ENCODE assay signal across 9 cellular contexts in the genomic region with DNA sequence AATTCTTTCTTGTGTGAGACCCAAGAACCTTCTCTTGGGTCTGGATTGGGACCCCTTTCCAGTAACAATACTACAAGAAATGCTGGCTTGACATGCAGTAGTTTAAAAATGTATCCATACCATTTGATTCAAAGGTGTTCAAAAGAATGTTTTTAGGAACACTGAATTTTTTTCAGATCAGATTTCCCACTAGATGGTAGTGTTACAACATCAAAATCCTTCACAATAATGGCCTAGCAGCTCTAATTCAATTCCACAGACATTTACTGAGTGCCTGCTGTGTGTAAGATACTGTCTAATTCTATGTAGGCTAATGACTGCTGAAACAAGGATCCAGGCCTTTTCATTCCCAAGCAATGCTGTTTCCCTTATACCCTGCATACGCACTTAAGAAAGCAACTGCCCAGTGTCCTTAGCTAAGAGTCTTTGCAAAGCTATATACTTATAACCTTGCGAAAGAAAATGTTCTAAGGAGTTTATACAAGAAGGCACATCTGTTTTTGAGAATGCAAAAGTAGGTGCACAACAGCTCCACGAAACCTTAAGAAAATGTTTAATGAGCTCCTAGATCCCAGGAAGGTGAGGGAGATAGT. TPM values are rescaled to one million over a fixed set of nuclear protein-coding genes. Genes with fewer than 3 reads are reported as not detected.
DNase-seq lines count a peak whose midpoint lies in the region; ATAC-seq, FAIRE-seq and TF ChIP-seq lines count a peak whose summit lies in the region.
"Had no signal": no experiment of that assay in that cellular context is flagged by ENCODE, and none has a peak within 500 bp of the region (broad histone marks: within the 10 kb centered on the region; RNA-seq: fewer than 3 reads in every experiment).

No MANE protein-coding gene starts in this region.

- TF ChIP-seq EP300 in H1 (IDR thresholded peaks at IDR 0.05; ENCODE audit: borderline replicate concordance in 1 of 2, low read depth in 2 of 2, low read length in 2 of 2) = no peak

- H4K5ac ChIP-seq in H1 (ENCODE audit: insufficient read length, low read depth, low read length) = no peak overlapping the region

- H3K56ac ChIP-seq in H1 (replicated peaks; ENCODE audit: insufficient read length, low read depth, low read length) = no peak overlapping the region

- no peak overlapping the region for H3K23ac ChIP-seq in H1 (ENCODE audit: insufficient read length)

- H2BK12ac ChIP-seq in H1 (ENCODE audit: low read depth, low read length) = no peak overlapping the region

- H3K4me3 ChIP-seq in H1 (ENCODE audit: extremely low read depth in 1 of 4, insufficient read depth in 2 of 4, low read depth in 3 of 4, low read length in 4 of 4) = no peak overlapping the region
- H3K4me3 ChIP-seq: left ventricle myocardium inferior had no signal

- no peak overlapping the region for H2BK20ac ChIP-seq in H1 (ENCODE audit: low read length)

- no peak overlapping the region for H2BK5ac ChIP-seq in H1 (ENCODE audit: low read depth, low read length)

- H3K27ac ChIP-seq in H1 (ENCODE audit: low read depth, low read length) = no peak overlapping the region
- H3K27ac ChIP-seq: left ventricle myocardium inferior had no signal

- no peak overlapping the region for H4K91ac ChIP-seq in H1 (replicated peaks; ENCODE audit: insufficient read length, low read length)

- TF ChIP-seq POLR2A in H1 (IDR thresholded peaks at IDR 0.05; ENCODE audit: control extremely low read depth in 1 of 2, low read depth in 2 of 2, low read length in 2 of 2) = no peak

- H3K18ac ChIP-seq in H1 (ENCODE audit: extremely low read depth, low read length) = no peak overlapping the region

- TF ChIP-seq CTCF in H1 (IDR thresholded peaks at IDR 0.05; ENCODE audit: control extremely low read depth in 1 of 3, insufficient read depth in 1 of 3, low read depth in 1 of 3, low read length in 3 of 3) = peak in 2 of 3 experiments; percentile 12 to 35; a peak in 2 of 4 replicates

- CTCF ChIA-PET in H1 (lab: Charles Lee; ENCODE audit: partially characterized antibody) = interaction anchor here (0.6 to 1.5 kb wide), 15 partner anchors 18 to 1074 kb away, joined by 3 to 13 read pairs (median 3); a partner anchor contains a TSS

- H2BK15ac ChIP-seq in H1 (ENCODE audit: low read length) = no peak overlapping the region

- peak; percentile 77 for TF ChIP-seq RAD21 in H1 (IDR thresholded peaks at IDR 0.05 in 1 of 2, conservative IDR thresholded peaks at IDR 0.05 in 1 of 2; ENCODE audit: low read depth in 2 of 2, low read length in 2 of 2)

- no peak overlapping the region for H3K14ac ChIP-seq in H1 (ENCODE audit: insufficient read length)

- POLR2A ChIA-PET in H1 (lab: Charles Lee; ENCODE audit: partially characterized antibody) = interaction anchor here (0.6 to 1.4 kb wide), 2 partner anchors 191 to 1074 kb away, joined by 3 read pairs; a partner anchor contains a TSS

- H3K79me2 ChIP-seq in H1 (ENCODE audit: control insufficient read depth in 1 of 2, insufficient read depth in 2 of 2, low read length in 2 of 2) = no peaks in the 10 kb centered on the region

- 84% methylated on average over 3 of the region's 3 CpGs; no CpG with 5 or more reads in 1 of the 2 experiments for WGBS in H1 (ENCODE audit: extremely low coverage in 1 of 2, insufficient coverage in 1 of 2, insufficient read length in 1 of 2, insufficient replicate concordance in 2 of 2, low coverage in 1 of 2, low lambda C conversion rate in 2 of 2, missing lambda C conversion rate in 1 of 2), 2 experiments

- H3K4me2 ChIP-seq in H1 (ENCODE audit: insufficient read depth in 1 of 2, low read depth in 2 of 2, low read length in 2 of 2) = no peak overlapping the region

- no peak overlapping the region for H2AK5ac ChIP-seq in H1 (ENCODE audit: low read depth, low read length)

- H3K9ac ChIP-seq in H1 (replicated peaks in 1 of 4; ENCODE audit: extremely low read depth in 1 of 4, low read depth in 3 of 4, low read length in 3 of 4) = no peak overlapping the region

- no peaks in the 10 kb centered on the region for H3K27me3 ChIP-seq in H1 (replicated peaks in 1 of 4; ENCODE audit: control insufficient read depth in 3 of 4, extremely low read depth in 1 of 4, insufficient read depth in 3 of 4, low read length in 3 of 4)

- DNase-seq in HuH-7 (ENCODE audit: low spot score) = peak; percentile 33
- peak; percentile 17 to 44 for DNase-seq in NCI-H526 (lab: John Stamatoyannopoulos, UW)
- no peak for DNase-seq in H1 (ENCODE audit: low read depth in 1 of 2, low spot score in 2 of 2)
- DNase-seq in retina = peak; percentile 49
- DNase-seq in activated CD4-positive, CD25-positive, alpha-beta regulatory T cell (lab: John Stamatoyannopoulos, UW) = no peak
- DNase-seq: activated naive CD8-positive, alpha-beta T cell treated with anti-CD3 and anti-CD28 coated beads, Interleukin-2, amount 50 U/mL, for 24 hours; left ventricle myocardium inferior had no signal

- no peaks in the 10 kb centered on the region for H3K4me1 ChIP-seq in H1 (replicated peaks in 1 of 4; ENCODE audit: control insufficient read depth in 3 of 4, insufficient read depth in 4 of 4, low read length in 3 of 4)
- H3K4me1 ChIP-seq: left ventricle myocardium inferior had no signal

- H4K8ac ChIP-seq in H1 (ENCODE audit: extremely low read depth, insufficient read depth, low read length) = no peak overlapping the region

- no peak overlapping the region for H2BK120ac ChIP-seq in H1 (replicated peaks; ENCODE audit: low read depth, low read length)

- H3K9me3 ChIP-seq in H1 (ENCODE audit: insufficient read depth in 2 of 2, low read depth in 1 of 2, low read length in 1 of 2) = no peaks in the 10 kb centered on the region
- H3K9me3 ChIP-seq: left ventricle myocardium inferior had no signal

- ATAC-seq in GM18909 (IDR thresholded peaks at IDR 0.05; ENCODE audit: poor library complexity, unreplicated experiment) (no peak), GM21515 (IDR thresholded peaks at IDR 0.05; ENCODE audit: unreplicated experiment) (no peak)
- ATAC-seq: activated naive CD8-positive, alpha-beta T cell treated with anti-CD3 and anti-CD28 coated beads, Interleukin-2, amount 50 U/mL, for 24 hours had no signal

- H3K36me3 ChIP-seq in H1 (ENCODE audit: control insufficient read depth in 2 of 4, insufficient read depth in 4 of 4, low read length in 3 of 4) = no peaks in the 10 kb centered on the region
- H3K36me3 ChIP-seq: left ventricle myocardium inferior had no signal

- no peaks in the 10 kb centered on the region for H3K23me2 ChIP-seq in H1 (ENCODE audit: low read depth, low read length)

- no peak overlapping the region; the same call in 1 of the 2 replicates for H2AFZ ChIP-seq in H1 (ENCODE audit: low read length)

- H3K79me1 ChIP-seq in H1 (ENCODE audit: low read depth, low read length) = no peaks in the 10 kb centered on the region

- H3K4ac ChIP-seq in H1 (replicated peaks; ENCODE audit: insufficient read length, low read depth, low read length) = no peak overlapping the region

- peak; percentile 24 for FAIRE-seq in H1 (lab: Jason Lieb, UNC)

- H4K20me1 ChIP-seq in H1 (replicated peaks in 1 of 2; ENCODE audit: control insufficient read depth in 1 of 2, insufficient read depth in 2 of 2, low read length in 2 of 2) = no peaks in the 10 kb centered on the region

TF ChIP-seq in H1, 55 proteins besides CTCF, POLR2A, EP300 and RAD21:
- TF ChIP-seq POU5F1 (IDR thresholded peaks at IDR 0.05; ENCODE audit: low read depth, low read length) (no peak), CHD1 (IDR thresholded peaks at IDR 0.05; ENCODE audit: low read depth, low read length) (no peak), SP1 (IDR thresholded peaks at IDR 0.05; ENCODE audit: low read depth, low read length) (no peak), YY1 (IDR thresholded peaks at IDR 0.05; ENCODE audit: low read depth, low read length) (no peak)

RNA-seq across cellular contexts. Expression of a gene that starts 50.7 kb away (rescaled TPM):
- total RNA-seq in H1 (2021; fragmentation: NEBNext Ultra II Directional; extraction: Animal tissue kit (Norgen Biotek cat#: 25700)) = 44.2 and 44.8 TPM in 2 replicates
- polyA plus RNA-seq in H1 (2011; rRNA removed) = 9.6 and 13.0 TPM in 2 replicates
- 16.8 TPM for polyA plus RNA-seq in H1 (2011; cell fraction: cytosol; rRNA removed)
- polyA plus RNA-seq in H1 (2011; cell fraction: nucleus; rRNA removed) = 25.5 TPM
- polyA plus RNA-seq in H1 (2012, experiment 1 of 2) = 12.2 to 25.4 TPM (median 16.6 TPM) in 4 replicates
- 2.3 TPM for polyA plus RNA-seq in H1 (2012, experiment 2 of 2)
- 27.4 TPM for polyA plus RNA-seq in H1 (2013, experiment 1 of 2)
- polyA plus RNA-seq in H1 (2013, experiment 2 of 2) = 27.2 TPM
- 29.8 and 30.6 TPM in 2 replicates for polyA minus RNA-seq in H1 (2011; rRNA and poly(A)+ RNA removed)
- polyA minus RNA-seq in H1 (2011; cell fraction: cytosol; rRNA and poly(A)+ RNA removed) = 20.7 TPM
- 55.5 TPM for polyA minus RNA-seq in H1 (2011; cell fraction: nucleus; rRNA and poly(A)+ RNA removed)

Comparison
In these comparisons a context has a peak if more than half of its experiments do, and no peak if none do; other contexts are left out.
1. DNase-seq: peak in HuH-7 (single experiment), NCI-H526 (2 of 2) and retina (single experiment); none in H1 (0 of 2) and activated CD4-positive, CD25-positive, alpha-beta regulatory T cell (0 of 4).